Comparison of ENCODE assay signal across 11 cellular contexts in genomic region chr16:3515897-3516296, GRCh38. TPM values are rescaled to one million over a fixed set of nuclear protein-coding genes. Genes with fewer than 3 reads are reported as not detected.
"Had no signal": no experiment of that assay in that cellular context is flagged by ENCODE, and none has a peak within 500 bp of the region (broad histone marks: within the 10 kb centered on the region; RNA-seq: fewer than 3 reads in every experiment).

No MANE protein-coding gene starts in this region.

- H2AFZ ChIP-seq: GM23248 had no signal

- DNase-seq: GM23248, GOT3, H9, HCEC 1CT, HFFc6, Karpas-422, KG1 had no signal

- H3K4me3 ChIP-seq: GM23248 had no signal

- H3K27ac ChIP-seq: GM23248 had no signal

- H3K9ac ChIP-seq: GM23248 had no signal

- FAIRE-seq: HTR-8/SVneo had no signal

RNA-seq across cellular contexts. Expression of gene C16orf90, which starts 20.6 kb away (rescaled TPM):
- total RNA-seq: GM23248, H4, H9, HFFc6, HT-29 had no signal
- polyA plus RNA-seq: GM23248, IgD-negative memory B cell had no signal
